In genomic region chr3:156024904-156025303, GRCh38 we compare ENCODE assay signal across 17 cellular contexts.
DNase-seq lines count a peak whose midpoint lies in the region; TF ChIP-seq lines count a peak whose summit lies in the region.
"Had no signal": no experiment of that assay in that cellular context is flagged by ENCODE, and none has a peak within 500 bp of the region (broad histone marks: within the 10 kb centered on the region; RNA-seq: fewer than 3 reads in every experiment).

No MANE protein-coding gene starts in this region.

- H2AFZ ChIP-seq in neuronal stem cell (ENCODE audit: low read length) = peak overlapping the region; percentile 75

- H3K23ac ChIP-seq in neuronal stem cell (ENCODE audit: low read depth, low read length, poor library complexity) = no peak overlapping the region

- no peak for TF ChIP-seq CTCF in endodermal cell (conservative IDR thresholded peaks at IDR 0.05)

- no peak overlapping the region for H3K27ac ChIP-seq in endodermal cell (ENCODE audit: low read depth, low read length)
- H3K27ac ChIP-seq in neuronal stem cell (replicated peaks; ENCODE audit: low read length) = no peak overlapping the region
- H3K27ac ChIP-seq: BLaER1 treated with 17β-estradiol and CSF1 and Interleukin-3, amounts not matched to agents 10 nM and 100 nM; esophagus squamous epithelium; HL-60 had no signal

- no peak overlapping the region for H2BK120ac ChIP-seq in neuronal stem cell (ENCODE audit: low read depth, low read length)

- no peak overlapping the region for H2AK5ac ChIP-seq in neuronal stem cell (ENCODE audit: low read depth, low read length)

- no peak overlapping the region for H2BK5ac ChIP-seq in neuronal stem cell (ENCODE audit: low read length)

- no peak overlapping the region for H3K4ac ChIP-seq in neuronal stem cell (ENCODE audit: low read length)

- H3K9ac ChIP-seq in endodermal cell (ENCODE audit: extremely low read depth, low read length, poor library complexity, severe bottlenecking) (no peak overlapping the region), neuronal stem cell (ENCODE audit: low read depth, low read length, poor library complexity) (no peak overlapping the region)
- H3K9ac ChIP-seq: BLaER1 treated with 17β-estradiol and CSF1 and Interleukin-3, amounts not matched to agents 10 nM and 100 nM; SK-N-SH had no signal

- H3K9me3 ChIP-seq in endodermal cell (ENCODE audit: control insufficient read depth, low read length) (no peaks in the 10 kb centered on the region), neuronal stem cell (replicated peaks in 1 of 2; ENCODE audit: control insufficient read depth in 2 of 2, insufficient read depth in 1 of 2, low read depth in 1 of 2, low read length in 2 of 2) (no peaks in the 10 kb centered on the region)
- H3K9me3 ChIP-seq: BLaER1 treated with 17β-estradiol and CSF1 and Interleukin-3, amounts not matched to agents 10 nM and 100 nM; esophagus squamous epithelium; SK-N-SH had no signal

- no peak overlapping the region for H3K4me2 ChIP-seq in neuronal stem cell (ENCODE audit: insufficient read depth, low read length, poor library complexity, severe bottlenecking)
- H3K4me2 ChIP-seq: BLaER1 treated with 17β-estradiol and CSF1 and Interleukin-3, amounts not matched to agents 10 nM and 100 nM; SK-N-SH had no signal

- H3K14ac ChIP-seq in neuronal stem cell (ENCODE audit: low read length) = no peak overlapping the region

- no peaks in the 10 kb centered on the region for H3K36me3 ChIP-seq in endodermal cell (ENCODE audit: control insufficient read depth, insufficient read depth, low read length)
- no peaks in the 10 kb centered on the region for H3K36me3 ChIP-seq in neuronal stem cell (replicated peaks in 1 of 2; ENCODE audit: control insufficient read depth in 2 of 2, insufficient read depth in 2 of 2, low read length in 2 of 2)
- H3K36me3 ChIP-seq: BLaER1 treated with 17β-estradiol and CSF1 and Interleukin-3, amounts not matched to agents 10 nM and 100 nM; esophagus squamous epithelium had no signal

- H3K4me3 Mint-ChIP-seq in endodermal cell = no peak overlapping the region
- H3K4me3 Mint-ChIP-seq: activated CD4-positive, alpha-beta T cell treated with anti-CD3 and anti-CD28 coated beads for 36 hours; nephron had no signal

- no peak overlapping the region for H2BK12ac ChIP-seq in neuronal stem cell (ENCODE audit: low read length)

- H3K27me3 ChIP-seq in endodermal cell (ENCODE audit: control insufficient read depth, insufficient read depth, low read length, poor library complexity, severe bottlenecking) (no peaks in the 10 kb centered on the region), neuronal stem cell (ENCODE audit: control insufficient read depth in 3 of 3, insufficient read depth in 3 of 3, low read depth in 1 of 3, low read length in 3 of 3) (peaks cover 0 to 12% (median 0%) of the 10 kb centered on the region in 3 experiments)
- H3K27me3 ChIP-seq: BLaER1 treated with 17β-estradiol and CSF1 and Interleukin-3, amounts not matched to agents 10 nM and 100 nM; esophagus squamous epithelium had no signal

- H4K8ac ChIP-seq in neuronal stem cell (ENCODE audit: low read depth, low read length) = no peak overlapping the region

- DNase-seq in EH (ENCODE audit: low read depth) = peak; percentile 40
- DNase-seq in RPMI7951 (ENCODE audit: low read depth) = peak; percentile 24
- peak; percentile 62 for DNase-seq in endodermal cell
- no peak for DNase-seq in neuronal stem cell (ENCODE audit: low spot score)
- DNase-seq in DMS79 treated with DMSO at 0.1 percent for 48 hours (lab: John Stamatoyannopoulos, UW) = no peak
- no peak for DNase-seq in NOMO-1 treated with DMSO at 0.1 percent for 48 hours (lab: John Stamatoyannopoulos, UW; ENCODE audit: unreplicated experiment)
- no peak for DNase-seq in NCI-H1417 treated with DMSO at 0.1 percent for 48 hours (lab: John Stamatoyannopoulos, UW)
- DNase-seq in NCI-H2196 (lab: John Stamatoyannopoulos, UW; ENCODE audit: unreplicated experiment) = no peak
- DNase-seq: activated CD4-positive, alpha-beta T cell treated with anti-CD3 and anti-CD28 coated beads for 36 hours; activated T-cell treated with anti-CD3 and anti-CD28 coated beads, Interleukin-2, amount 50 U/mL, for 48 hours; esophagus squamous epithelium; NCI-H1048; NCI-H748 treated with DMSO at 0.1 percent for 48 hours; SK-N-SH had no signal

- no peaks in the 10 kb centered on the region for H3K9me3 Mint-ChIP-seq in endodermal cell
- H3K9me3 Mint-ChIP-seq: nephron had no signal

- H3K27me3 Mint-ChIP-seq in endodermal cell (ENCODE audit: insufficient read depth) = no peaks in the 10 kb centered on the region

- no peak overlapping the region for H3K27ac Mint-ChIP-seq in endodermal cell
- H3K27ac Mint-ChIP-seq: activated CD4-positive, alpha-beta T cell treated with anti-CD3 and anti-CD28 coated beads for 36 hours; nephron had no signal

- H4K91ac ChIP-seq in neuronal stem cell (ENCODE audit: low read depth, low read length, poor library complexity) = no peak overlapping the region

- H3K36me3 Mint-ChIP-seq in endodermal cell (ENCODE audit: low read depth) = no peaks in the 10 kb centered on the region

- no peak overlapping the region for H3K4me3 ChIP-seq in endodermal cell (ENCODE audit: low read length)
- H3K4me3 ChIP-seq in neuronal stem cell (ENCODE audit: low read length in 2 of 2) = no peak overlapping the region
- H3K4me3 ChIP-seq: BLaER1 treated with 17β-estradiol and CSF1 and Interleukin-3, amounts not matched to agents 10 nM and 100 nM had no signal

- no peak overlapping the region for H3K18ac ChIP-seq in neuronal stem cell (ENCODE audit: low read length)

- peaks cover 27% of the 10 kb centered on the region for H3K4me1 Mint-ChIP-seq in endodermal cell
- H3K4me1 Mint-ChIP-seq: activated CD4-positive, alpha-beta T cell treated with anti-CD3 and anti-CD28 coated beads for 36 hours had no signal

- no peak overlapping the region for H2BK15ac ChIP-seq in neuronal stem cell (ENCODE audit: low read length)

- 27 to 41% methylated on average over 5 of the region's 5 CpGs for WGBS in endodermal cell (ENCODE audit: insufficient coverage in 1 of 2, insufficient read length in 1 of 2), 2 experiments
- no CpG with 5 or more reads among the region's 5 CpGs for WGBS in neuronal stem cell (ENCODE audit: extremely low coverage in 2 of 2, insufficient read length in 2 of 2, insufficient replicate concordance in 1 of 2), 2 donors

- peaks cover 9% of the 10 kb centered on the region for H3K4me1 ChIP-seq in endodermal cell (ENCODE audit: control insufficient read depth, insufficient read depth, low read length)
- H3K4me1 ChIP-seq in neuronal stem cell (ENCODE audit: control insufficient read depth in 2 of 2, insufficient read depth in 1 of 2, low read depth in 1 of 2, low read length in 2 of 2) = peaks cover 0 to 3% of the 10 kb centered on the region in 2 donors
- H3K4me1 ChIP-seq: BLaER1 treated with 17β-estradiol and CSF1 and Interleukin-3, amounts not matched to agents 10 nM and 100 nM had no signal

- H3K79me1 ChIP-seq in neuronal stem cell (ENCODE audit: low read depth, low read length) = no peaks in the 10 kb centered on the region

Comparison
In these comparisons a context has a peak if more than half of its experiments do, and no peak if none do; other contexts are left out.
1. DNase-seq: peak in EH (single experiment), RPMI7951 (single experiment) and endodermal cell (single experiment); none in neuronal stem cell (single experiment), DMS79 treated with DMSO at 0.1 percent for 48 hours (single experiment), NOMO-1 treated with DMSO at 0.1 percent for 48 hours (single experiment), NCI-H1417 treated with DMSO at 0.1 percent for 48 hours (single experiment) and NCI-H2196 (single experiment).